In the genomic region with DNA sequence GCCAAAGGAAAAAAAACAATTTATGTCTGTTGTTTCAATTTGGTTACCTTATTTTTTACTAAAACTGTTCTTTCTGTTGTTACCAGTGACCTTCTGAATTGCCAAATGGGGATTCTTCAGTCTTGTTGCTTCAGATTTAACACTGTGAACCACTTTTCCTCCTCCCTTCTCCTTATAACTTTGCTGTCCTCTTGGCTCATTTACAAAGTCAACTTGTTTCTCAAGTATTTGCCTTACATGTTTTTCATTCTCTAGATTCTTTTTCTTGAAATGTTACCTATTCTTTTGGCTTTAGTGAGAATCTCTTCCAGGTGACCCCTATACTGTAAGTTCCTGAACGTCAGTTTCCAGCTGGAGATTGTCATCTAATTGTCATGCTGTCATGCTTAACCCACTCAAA, we compare ENCODE assay signal across 1 cellular context.
TF ChIP-seq lines count a peak whose summit lies in the region.

No MANE protein-coding gene starts in this region.

TF ChIP-seq in GM12878, 131 proteins besides CTCF, POLR2A, EP300 and RAD21 (continued from another document):
- TF ChIP-seq, protein P1, sequence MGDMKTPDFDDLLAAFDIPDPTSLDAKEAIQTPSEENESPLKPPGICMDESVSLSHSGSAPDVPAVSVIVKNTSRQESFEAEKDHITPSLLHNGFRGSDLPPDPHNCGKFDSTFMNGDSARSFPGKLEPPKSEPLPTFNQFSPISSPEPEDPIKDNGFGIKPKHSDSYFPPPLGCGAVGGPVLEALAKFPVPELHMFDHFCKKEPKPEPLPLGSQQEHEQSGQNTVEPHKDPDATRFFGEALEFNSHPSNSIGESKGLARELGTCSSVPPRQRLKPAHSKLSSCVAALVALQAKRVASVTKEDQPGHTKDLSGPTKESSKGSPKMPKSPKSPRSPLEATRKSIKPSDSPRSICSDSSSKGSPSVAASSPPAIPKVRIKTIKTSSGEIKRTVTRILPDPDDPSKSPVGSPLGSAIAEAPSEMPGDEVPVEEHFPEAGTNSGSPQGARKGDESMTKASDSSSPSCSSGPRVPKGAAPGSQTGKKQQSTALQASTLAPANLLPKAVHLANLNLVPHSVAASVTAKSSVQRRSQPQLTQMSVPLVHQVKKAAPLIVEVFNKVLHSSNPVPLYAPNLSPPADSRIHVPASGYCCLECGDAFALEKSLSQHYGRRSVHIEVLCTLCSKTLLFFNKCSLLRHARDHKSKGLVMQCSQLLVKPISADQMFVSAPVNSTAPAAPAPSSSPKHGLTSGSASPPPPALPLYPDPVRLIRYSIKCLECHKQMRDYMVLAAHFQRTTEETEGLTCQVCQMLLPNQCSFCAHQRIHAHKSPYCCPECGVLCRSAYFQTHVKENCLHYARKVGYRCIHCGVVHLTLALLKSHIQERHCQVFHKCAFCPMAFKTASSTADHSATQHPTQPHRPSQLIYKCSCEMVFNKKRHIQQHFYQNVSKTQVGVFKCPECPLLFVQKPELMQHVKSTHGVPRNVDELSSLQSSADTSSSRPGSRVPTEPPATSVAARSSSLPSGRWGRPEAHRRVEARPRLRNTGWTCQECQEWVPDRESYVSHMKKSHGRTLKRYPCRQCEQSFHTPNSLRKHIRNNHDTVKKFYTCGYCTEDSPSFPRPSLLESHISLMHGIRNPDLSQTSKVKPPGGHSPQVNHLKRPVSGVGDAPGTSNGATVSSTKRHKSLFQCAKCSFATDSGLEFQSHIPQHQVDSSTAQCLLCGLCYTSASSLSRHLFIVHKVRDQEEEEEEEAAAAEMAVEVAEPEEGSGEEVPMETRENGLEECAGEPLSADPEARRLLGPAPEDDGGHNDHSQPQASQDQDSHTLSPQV (IDR thresholded peaks at IDR 0.05), result no peak
- no peak for TF ChIP-seq CBX3 (IDR thresholded peaks at IDR 0.05; ENCODE audit: borderline replicate concordance, low read depth)
- no peak for TF ChIP-seq IKZF1 (conservative IDR thresholded peaks at IDR 0.05)
